Comparison of ENCODE assay signal across 1 cellular context in the genomic region with DNA sequence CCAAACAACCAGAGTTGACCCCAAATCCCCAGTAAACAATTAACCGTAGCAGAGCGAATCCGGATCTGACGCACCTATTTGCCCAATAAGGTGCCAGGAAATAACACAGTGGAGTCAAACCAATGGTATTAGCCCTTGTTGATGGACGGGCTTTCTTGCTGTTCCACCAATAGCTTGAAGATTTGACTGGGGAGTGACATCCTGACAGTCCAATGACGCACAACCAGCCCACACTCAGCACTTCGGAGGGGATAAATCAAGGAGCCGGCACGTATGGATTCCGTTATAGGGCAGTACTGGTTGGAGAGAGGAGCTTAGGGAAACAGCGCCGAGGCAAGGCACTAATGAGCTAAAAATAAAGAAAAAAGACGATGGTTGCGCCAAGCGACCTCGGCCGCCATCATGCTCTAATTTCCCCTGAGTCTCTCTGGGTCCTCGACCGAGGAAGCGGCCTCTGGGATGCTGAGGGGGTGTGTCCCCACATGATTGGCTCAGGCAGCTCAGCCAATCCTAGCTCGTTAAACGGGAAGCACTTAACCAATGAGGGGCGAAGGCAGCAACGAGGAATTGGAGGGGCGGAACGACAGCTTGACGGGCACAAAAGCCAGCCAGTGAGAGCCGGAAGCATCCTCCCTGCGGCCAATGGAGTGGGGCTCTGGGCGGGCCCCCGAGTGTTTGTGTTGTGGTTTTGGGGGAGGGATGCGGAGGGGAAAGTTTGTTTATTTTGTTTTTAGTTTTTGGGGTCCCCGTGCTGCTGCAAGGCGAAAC.
TF ChIP-seq lines count a peak whose summit lies in the region.

No MANE protein-coding gene starts in this region.

TF ChIP-seq in K562, 482 proteins besides CTCF, POLR2A, EP300 and RAD21 (continued from another document and continues in another):
- TF ChIP-seq, protein P1, sequence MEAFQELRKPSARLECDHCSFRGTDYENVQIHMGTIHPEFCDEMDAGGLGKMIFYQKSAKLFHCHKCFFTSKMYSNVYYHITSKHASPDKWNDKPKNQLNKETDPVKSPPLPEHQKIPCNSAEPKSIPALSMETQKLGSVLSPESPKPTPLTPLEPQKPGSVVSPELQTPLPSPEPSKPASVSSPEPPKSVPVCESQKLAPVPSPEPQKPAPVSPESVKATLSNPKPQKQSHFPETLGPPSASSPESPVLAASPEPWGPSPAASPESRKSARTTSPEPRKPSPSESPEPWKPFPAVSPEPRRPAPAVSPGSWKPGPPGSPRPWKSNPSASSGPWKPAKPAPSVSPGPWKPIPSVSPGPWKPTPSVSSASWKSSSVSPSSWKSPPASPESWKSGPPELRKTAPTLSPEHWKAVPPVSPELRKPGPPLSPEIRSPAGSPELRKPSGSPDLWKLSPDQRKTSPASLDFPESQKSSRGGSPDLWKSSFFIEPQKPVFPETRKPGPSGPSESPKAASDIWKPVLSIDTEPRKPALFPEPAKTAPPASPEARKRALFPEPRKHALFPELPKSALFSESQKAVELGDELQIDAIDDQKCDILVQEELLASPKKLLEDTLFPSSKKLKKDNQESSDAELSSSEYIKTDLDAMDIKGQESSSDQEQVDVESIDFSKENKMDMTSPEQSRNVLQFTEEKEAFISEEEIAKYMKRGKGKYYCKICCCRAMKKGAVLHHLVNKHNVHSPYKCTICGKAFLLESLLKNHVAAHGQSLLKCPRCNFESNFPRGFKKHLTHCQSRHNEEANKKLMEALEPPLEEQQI (IDR thresholded peaks at IDR 0.05), result no peak
- peak; percentile 90 for TF ChIP-seq CHD2 (IDR thresholded peaks at IDR 0.05; ENCODE audit: low read depth, low read length)
- no peak for TF ChIP-seq MTF1 (CRISPR knock-in tag; IDR thresholded peaks at IDR 0.05; ENCODE audit: borderline replicate concordance)
- peak; percentile 88 for TF ChIP-seq EP400 (IDR thresholded peaks at IDR 0.05)
- peak; percentile 58 for TF ChIP-seq EGR1 (conservative IDR thresholded peaks at IDR 0.05)
- TF ChIP-seq MIER1 (IDR thresholded peaks at IDR 0.05; ENCODE audit: low read depth), result no peak
- no peak for TF ChIP-seq MYC (IDR thresholded peaks at IDR 0.05; ENCODE audit: low read depth, low read length)
- TF ChIP-seq MYC (CRISPR knock-in tag; IDR thresholded peaks at IDR 0.05; ENCODE audit: borderline replicate concordance, low read depth), result no peak
- TF ChIP-seq ZNF274 (IDR thresholded peaks at IDR 0.05; ENCODE audit: borderline replicate concordance, low read depth, low read length), result no peak
- TF ChIP-seq, protein P2, sequence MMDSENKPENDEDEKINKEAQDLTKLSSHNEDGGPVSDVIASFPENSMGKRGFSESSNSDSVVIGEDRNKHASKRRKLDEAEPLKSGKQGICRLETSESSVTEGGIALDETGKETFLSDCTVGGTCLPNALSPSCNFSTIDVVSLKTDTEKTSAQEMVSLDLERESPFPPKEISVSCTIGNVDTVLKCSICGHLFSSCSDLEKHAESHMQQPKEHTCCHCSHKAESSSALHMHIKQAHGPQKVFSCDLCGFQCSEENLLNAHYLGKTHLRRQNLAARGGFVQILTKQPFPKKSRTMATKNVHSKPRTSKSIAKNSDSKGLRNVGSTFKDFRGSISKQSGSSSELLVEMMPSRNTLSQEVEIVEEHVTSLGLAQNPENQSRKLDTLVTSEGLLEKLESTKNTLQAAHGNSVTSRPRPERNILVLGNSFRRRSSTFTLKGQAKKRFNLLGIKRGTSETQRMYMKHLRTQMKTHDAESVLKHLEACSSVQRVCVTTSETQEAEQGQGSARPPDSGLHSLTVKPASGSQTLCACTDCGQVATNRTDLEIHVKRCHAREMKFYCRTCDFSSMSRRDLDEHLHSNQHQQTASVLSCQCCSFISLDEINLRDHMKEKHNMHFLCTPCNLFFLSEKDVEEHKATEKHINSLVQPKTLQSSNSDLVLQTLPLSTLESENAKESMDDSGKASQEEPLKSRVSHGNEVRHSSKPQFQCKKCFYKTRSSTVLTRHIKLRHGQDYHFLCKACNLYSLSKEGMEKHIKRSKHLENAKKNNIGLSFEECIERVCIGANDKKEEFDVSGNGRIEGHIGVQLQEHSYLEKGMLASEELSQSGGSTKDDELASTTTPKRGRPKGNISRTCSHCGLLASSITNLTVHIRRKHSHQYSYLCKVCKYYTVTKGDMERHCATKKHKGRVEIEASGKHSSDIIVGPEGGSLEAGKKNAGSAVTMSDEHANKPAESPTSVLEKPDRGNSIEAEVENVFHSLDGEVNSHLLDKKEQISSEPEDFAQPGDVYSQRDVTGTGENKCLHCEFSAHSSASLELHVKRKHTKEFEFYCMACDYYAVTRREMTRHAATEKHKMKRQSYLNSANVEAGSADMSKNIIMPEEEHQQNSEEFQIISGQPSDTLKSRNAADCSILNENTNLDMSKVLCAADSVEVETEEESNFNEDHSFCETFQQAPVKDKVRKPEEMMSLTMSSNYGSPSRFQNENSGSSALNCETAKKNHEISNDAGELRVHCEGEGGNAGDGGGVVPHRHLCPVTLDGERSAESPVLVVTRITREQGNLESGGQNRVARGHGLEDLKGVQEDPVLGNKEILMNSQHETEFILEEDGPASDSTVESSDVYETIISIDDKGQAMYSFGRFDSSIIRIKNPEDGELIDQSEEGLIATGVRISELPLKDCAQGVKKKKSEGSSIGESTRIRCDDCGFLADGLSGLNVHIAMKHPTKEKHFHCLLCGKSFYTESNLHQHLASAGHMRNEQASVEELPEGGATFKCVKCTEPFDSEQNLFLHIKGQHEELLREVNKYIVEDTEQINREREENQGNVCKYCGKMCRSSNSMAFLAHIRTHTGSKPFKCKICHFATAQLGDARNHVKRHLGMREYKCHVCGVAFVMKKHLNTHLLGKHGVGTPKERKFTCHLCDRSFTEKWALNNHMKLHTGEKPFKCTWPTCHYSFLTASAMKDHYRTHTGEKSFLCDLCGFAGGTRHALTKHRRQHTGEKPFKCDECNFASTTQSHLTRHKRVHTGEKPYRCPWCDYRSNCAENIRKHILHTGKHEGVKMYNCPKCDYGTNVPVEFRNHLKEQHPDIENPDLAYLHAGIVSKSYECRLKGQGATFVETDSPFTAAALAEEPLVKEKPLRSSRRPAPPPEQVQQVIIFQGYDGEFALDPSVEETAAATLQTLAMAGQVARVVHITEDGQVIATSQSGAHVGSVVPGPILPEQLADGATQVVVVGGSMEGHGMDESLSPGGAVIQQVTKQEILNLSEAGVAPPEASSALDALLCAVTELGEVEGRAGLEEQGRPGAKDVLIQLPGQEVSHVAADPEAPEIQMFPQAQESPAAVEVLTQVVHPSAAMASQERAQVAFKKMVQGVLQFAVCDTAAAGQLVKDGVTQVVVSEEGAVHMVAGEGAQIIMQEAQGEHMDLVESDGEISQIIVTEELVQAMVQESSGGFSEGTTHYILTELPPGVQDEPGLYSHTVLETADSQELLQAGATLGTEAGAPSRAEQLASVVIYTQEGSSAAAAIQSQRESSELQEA (IDR thresholded peaks at IDR 0.05; ENCODE audit: low read depth), result no peak
- no peak for TF ChIP-seq PTTG1 (tag; IDR thresholded peaks at IDR 0.05; ENCODE audit: low read depth)
- TF ChIP-seq CBX3 (IDR thresholded peaks at IDR 0.05; ENCODE audit: borderline replicate concordance in 1 of 2, low read length in 2 of 2), result 0 out of 3 replicates have a peak, but pooled peaks of 1 of the 2 experiments have one; percentile 47
- peak; percentile 54; the same call in 1 of the 2 replicates for TF ChIP-seq ELF1 (tag; IDR thresholded peaks at IDR 0.05)
- TF ChIP-seq ZNF696 (CRISPR knock-in tag; conservative IDR thresholded peaks at IDR 0.05), result no peak
- TF ChIP-seq, protein P3, sequence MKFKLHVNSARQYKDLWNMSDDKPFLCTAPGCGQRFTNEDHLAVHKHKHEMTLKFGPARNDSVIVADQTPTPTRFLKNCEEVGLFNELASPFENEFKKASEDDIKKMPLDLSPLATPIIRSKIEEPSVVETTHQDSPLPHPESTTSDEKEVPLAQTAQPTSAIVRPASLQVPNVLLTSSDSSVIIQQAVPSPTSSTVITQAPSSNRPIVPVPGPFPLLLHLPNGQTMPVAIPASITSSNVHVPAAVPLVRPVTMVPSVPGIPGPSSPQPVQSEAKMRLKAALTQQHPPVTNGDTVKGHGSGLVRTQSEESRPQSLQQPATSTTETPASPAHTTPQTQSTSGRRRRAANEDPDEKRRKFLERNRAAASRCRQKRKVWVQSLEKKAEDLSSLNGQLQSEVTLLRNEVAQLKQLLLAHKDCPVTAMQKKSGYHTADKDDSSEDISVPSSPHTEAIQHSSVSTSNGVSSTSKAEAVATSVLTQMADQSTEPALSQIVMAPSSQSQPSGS (CRISPR knock-in tag; IDR thresholded peaks at IDR 0.05), result no peak
- peak; percentile 95 for TF ChIP-seq MBD2 (IDR thresholded peaks at IDR 0.05; ENCODE audit: borderline replicate concordance, low read depth)
- TF ChIP-seq FOXM1 (IDR thresholded peaks at IDR 0.05; ENCODE audit: low read depth), result 0 out of 2 replicates have a peak, but pooled peaks have one; percentile 49
- TF ChIP-seq FOXM1 (CRISPR knock-in tag; IDR thresholded peaks at IDR 0.05; ENCODE audit: low read depth), result no peak
- no peak for TF ChIP-seq FOXK1 (CRISPR knock-in tag; IDR thresholded peaks at IDR 0.05; ENCODE audit: borderline replicate concordance)
- no peak for TF ChIP-seq ZNF282 (CRISPR knock-in tag; IDR thresholded peaks at IDR 0.05)
- TF ChIP-seq SMAD1 (IDR thresholded peaks at IDR 0.05; ENCODE audit: low read depth, low read length, partially characterized antibody), result no peak
- peak; percentile 76 for TF ChIP-seq POLR2G (IDR thresholded peaks at IDR 0.05; ENCODE audit: low read depth, low read length)
- TF ChIP-seq ASH1L (IDR thresholded peaks at IDR 0.05; ENCODE audit: borderline replicate concordance, low read depth, partially characterized antibody), result peak; percentile 97
- no peak for TF ChIP-seq U2AF2 (optimal IDR thresholded peaks at IDR 0.05; ENCODE audit: low read depth, low read length)
- TF ChIP-seq NFRKB (IDR thresholded peaks at IDR 0.05; ENCODE audit: low read depth), result peak; percentile 66; the same call in 1 of the 2 replicates
- no peak for TF ChIP-seq MEF2D (tag; conservative IDR thresholded peaks at IDR 0.05; ENCODE audit: low read depth)
- no peak for TF ChIP-seq ZNF57 (CRISPR knock-in tag; IDR thresholded peaks at IDR 0.05)
- TF ChIP-seq, protein P4, sequence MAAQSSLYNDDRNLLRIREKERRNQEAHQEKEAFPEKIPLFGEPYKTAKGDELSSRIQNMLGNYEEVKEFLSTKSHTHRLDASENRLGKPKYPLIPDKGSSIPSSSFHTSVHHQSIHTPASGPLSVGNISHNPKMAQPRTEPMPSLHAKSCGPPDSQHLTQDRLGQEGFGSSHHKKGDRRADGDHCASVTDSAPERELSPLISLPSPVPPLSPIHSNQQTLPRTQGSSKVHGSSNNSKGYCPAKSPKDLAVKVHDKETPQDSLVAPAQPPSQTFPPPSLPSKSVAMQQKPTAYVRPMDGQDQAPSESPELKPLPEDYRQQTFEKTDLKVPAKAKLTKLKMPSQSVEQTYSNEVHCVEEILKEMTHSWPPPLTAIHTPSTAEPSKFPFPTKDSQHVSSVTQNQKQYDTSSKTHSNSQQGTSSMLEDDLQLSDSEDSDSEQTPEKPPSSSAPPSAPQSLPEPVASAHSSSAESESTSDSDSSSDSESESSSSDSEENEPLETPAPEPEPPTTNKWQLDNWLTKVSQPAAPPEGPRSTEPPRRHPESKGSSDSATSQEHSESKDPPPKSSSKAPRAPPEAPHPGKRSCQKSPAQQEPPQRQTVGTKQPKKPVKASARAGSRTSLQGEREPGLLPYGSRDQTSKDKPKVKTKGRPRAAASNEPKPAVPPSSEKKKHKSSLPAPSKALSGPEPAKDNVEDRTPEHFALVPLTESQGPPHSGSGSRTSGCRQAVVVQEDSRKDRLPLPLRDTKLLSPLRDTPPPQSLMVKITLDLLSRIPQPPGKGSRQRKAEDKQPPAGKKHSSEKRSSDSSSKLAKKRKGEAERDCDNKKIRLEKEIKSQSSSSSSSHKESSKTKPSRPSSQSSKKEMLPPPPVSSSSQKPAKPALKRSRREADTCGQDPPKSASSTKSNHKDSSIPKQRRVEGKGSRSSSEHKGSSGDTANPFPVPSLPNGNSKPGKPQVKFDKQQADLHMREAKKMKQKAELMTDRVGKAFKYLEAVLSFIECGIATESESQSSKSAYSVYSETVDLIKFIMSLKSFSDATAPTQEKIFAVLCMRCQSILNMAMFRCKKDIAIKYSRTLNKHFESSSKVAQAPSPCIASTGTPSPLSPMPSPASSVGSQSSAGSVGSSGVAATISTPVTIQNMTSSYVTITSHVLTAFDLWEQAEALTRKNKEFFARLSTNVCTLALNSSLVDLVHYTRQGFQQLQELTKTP (IDR thresholded peaks at IDR 0.05; ENCODE audit: low read depth in 1 of 2, partially characterized antibody in 2 of 2), result no peak
- TF ChIP-seq SLC30A9 (CRISPR knock-in tag; IDR thresholded peaks at IDR 0.05), result no peak
- TF ChIP-seq FOS (IDR thresholded peaks at IDR 0.05; ENCODE audit: extremely low read depth, insufficient read length), result peak; percentile 98
- no peak for TF ChIP-seq ZNF668 (CRISPR knock-in tag; IDR thresholded peaks at IDR 0.05)
- TF ChIP-seq SIN3A (IDR thresholded peaks at IDR 0.05; ENCODE audit: borderline replicate concordance in 2 of 2, control insufficient read depth in 1 of 2, low read depth in 2 of 2, low read length in 2 of 2), result peak in 1 of 2 experiments; percentile 46; a peak in 1 of 4 replicates
- TF ChIP-seq ZC3H4 (CRISPR knock-in tag; IDR thresholded peaks at IDR 0.05; ENCODE audit: borderline replicate concordance), result no peak
- TF ChIP-seq, protein P5, sequence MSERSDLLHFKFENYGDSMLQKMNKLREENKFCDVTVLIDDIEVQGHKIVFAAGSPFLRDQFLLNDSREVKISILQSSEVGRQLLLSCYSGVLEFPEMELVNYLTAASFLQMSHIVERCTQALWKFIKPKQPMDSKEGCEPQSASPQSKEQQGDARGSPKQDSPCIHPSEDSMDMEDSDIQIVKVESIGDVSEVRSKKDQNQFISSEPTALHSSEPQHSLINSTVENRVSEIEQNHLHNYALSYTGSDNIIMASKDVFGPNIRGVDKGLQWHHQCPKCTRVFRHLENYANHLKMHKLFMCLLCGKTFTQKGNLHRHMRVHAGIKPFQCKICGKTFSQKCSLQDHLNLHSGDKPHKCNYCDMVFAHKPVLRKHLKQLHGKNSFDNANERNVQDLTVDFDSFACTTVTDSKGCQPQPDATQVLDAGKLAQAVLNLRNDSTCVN (CRISPR knock-in tag; IDR thresholded peaks at IDR 0.05), result 0 out of 2 replicates have a peak, but pooled peaks have one; percentile 54
- TF ChIP-seq, protein P6, sequence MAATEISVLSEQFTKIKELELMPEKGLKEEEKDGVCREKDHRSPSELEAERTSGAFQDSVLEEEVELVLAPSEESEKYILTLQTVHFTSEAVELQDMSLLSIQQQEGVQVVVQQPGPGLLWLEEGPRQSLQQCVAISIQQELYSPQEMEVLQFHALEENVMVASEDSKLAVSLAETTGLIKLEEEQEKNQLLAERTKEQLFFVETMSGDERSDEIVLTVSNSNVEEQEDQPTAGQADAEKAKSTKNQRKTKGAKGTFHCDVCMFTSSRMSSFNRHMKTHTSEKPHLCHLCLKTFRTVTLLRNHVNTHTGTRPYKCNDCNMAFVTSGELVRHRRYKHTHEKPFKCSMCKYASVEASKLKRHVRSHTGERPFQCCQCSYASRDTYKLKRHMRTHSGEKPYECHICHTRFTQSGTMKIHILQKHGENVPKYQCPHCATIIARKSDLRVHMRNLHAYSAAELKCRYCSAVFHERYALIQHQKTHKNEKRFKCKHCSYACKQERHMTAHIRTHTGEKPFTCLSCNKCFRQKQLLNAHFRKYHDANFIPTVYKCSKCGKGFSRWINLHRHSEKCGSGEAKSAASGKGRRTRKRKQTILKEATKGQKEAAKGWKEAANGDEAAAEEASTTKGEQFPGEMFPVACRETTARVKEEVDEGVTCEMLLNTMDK (IDR thresholded peaks at IDR 0.05; ENCODE audit: borderline replicate concordance, insufficient read depth, low read depth, low read length, poor library complexity, severe bottlenecking), result no peak
- TF ChIP-seq NR2F6 (CRISPR knock-in tag; IDR thresholded peaks at IDR 0.05), result no peak
- no peak for TF ChIP-seq BCL6 (CRISPR knock-in tag; IDR thresholded peaks at IDR 0.05)
- TF ChIP-seq ZNF347 (CRISPR knock-in tag; IDR thresholded peaks at IDR 0.05; ENCODE audit: low read depth), result no peak
- no peak for TF ChIP-seq SAP30 (IDR thresholded peaks at IDR 0.05; ENCODE audit: borderline replicate concordance, insufficient read depth, low read depth, low read length, poor library complexity, severe bottlenecking)
- TF ChIP-seq SIN3B (IDR thresholded peaks at IDR 0.05; ENCODE audit: low read depth), result peak; percentile 57; the same call in 1 of the 2 replicates
